Comparison of ENCODE assay signal across 8 cellular contexts in the genomic region with DNA sequence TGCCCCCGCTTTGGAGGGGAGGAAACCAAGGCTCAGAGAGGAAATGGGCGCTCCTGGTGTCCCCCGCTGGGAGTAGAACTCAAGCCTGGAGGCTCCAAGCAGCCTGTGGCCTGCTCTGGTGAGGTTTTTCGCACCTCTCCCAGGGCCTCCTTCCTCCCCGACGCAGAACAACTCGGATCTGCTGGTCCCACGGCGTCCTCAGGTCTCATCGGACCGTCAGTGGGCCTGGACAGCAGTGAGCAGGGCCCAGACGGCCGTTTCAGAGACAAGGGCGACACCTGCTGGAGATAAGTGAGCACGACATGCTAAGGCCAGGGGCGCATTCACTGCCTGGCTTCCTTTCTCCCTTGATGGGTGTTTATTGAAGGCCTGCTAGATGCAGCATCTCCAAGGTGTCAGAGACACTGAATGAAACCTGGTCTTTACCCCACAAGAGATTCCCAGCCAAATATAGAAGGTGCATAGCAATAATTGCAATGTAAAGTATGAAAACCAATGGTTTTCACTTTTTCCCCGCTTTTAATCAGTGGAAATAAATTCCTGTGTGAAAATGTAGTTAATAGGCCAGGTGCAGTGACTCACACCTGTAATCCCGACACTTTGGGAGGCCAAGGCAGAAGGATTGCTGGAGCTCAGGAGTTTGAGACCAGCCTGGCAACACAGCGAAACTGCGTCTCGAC. TPM values are rescaled to one million over a fixed set of nuclear protein-coding genes. Genes with fewer than 3 reads are reported as not detected.
A peak's percentile ranks its signal among the peaks of the same experiment; 100 is the strongest.
DNase-seq lines count a peak whose midpoint lies in the region; ATAC-seq and TF ChIP-seq lines count a peak whose summit lies in the region.

No MANE protein-coding gene starts in this region.

- H3K4me1 Mint-ChIP-seq in brain = no peaks in the 10 kb centered on the region
- peaks cover 0 to 4% of the 10 kb centered on the region in 2 donors for H3K4me1 Mint-ChIP-seq in immature natural killer cell

- TF ChIP-seq CTCF in GM12865 (IDR thresholded peaks at IDR 0.05; ENCODE audit: insufficient read depth, low read depth, low read length, missing control alignments) (peak; percentile 93), brain (conservative IDR thresholded peaks at IDR 0.05) (peak; percentile 99)

- no peaks in the 10 kb centered on the region for H3K36me3 Mint-ChIP-seq in brain
- H3K36me3 Mint-ChIP-seq in immature natural killer cell = no peaks in the 10 kb centered on the region

- H3K27ac Mint-ChIP-seq in brain = peak overlapping the region in 2 of 5 experiments; percentile 46 to 60
- H3K27ac Mint-ChIP-seq in immature natural killer cell = no peak overlapping the region

- peaks cover 8% of the 10 kb centered on the region for H3K27me3 Mint-ChIP-seq in brain
- no peaks in the 10 kb centered on the region for H3K27me3 Mint-ChIP-seq in immature natural killer cell (ENCODE audit: low read depth in 3 of 3)

- H3K4me3 Mint-ChIP-seq in brain = peak overlapping the region in 1 of 5 experiments; percentile 8
- H3K4me3 Mint-ChIP-seq in immature natural killer cell = no peak overlapping the region

- DNase-seq in GM12865 (ENCODE audit: low read depth) (peak; percentile 70), NCI-H2107 (lab: John Stamatoyannopoulos, UW) (peak; percentile 19), UCSD-AML1 (lab: John Stamatoyannopoulos, UW; ENCODE audit: unreplicated experiment) (peak; percentile 77), immature natural killer cell (peak; percentile 49 to 64 (median 61)), mesenteric fat pad (ENCODE audit: low spot score) (no peak)
- peak; percentile 78 for DNase-seq in stimulated activated CD4-positive, alpha-beta T cell treated with anti-CD3 and anti-CD28 coated beads, Interleukin-15, amount 100 ng/mL, for 24 hours

- peaks cover 0 to 10% (median 0%) of the 10 kb centered on the region in 5 experiments for H3K9me3 Mint-ChIP-seq in brain
- H3K9me3 Mint-ChIP-seq in immature natural killer cell = no peaks in the 10 kb centered on the region

- H3K4me3 ChIP-seq in GM12865 (ENCODE audit: low read depth, low read length) = no peak overlapping the region

- ATAC-seq in HG02852 (IDR thresholded peaks at IDR 0.05; ENCODE audit: unreplicated experiment) = peak; percentile 85

RNA-seq across cellular contexts. Expression of gene CD82, which starts 26.9 kb away (rescaled TPM):
- polyA plus RNA-seq in brain (ENCODE audit: insufficient read depth, low read depth, low replicate concordance) (43.1 TPM), immature natural killer cell (10 to 100 TPM in 2 of 3 donors, 1 to 10 TPM in 1; 9.7 to 15.7 (median 10.7) TPM)
- total RNA-seq in mesenteric fat pad = 67.6 TPM
